In genomic region chr18:32956591-32957310, GRCh38 we compare ENCODE assay signal across 14 cellular contexts.
DNase-seq lines count a peak whose midpoint lies in the region; ATAC-seq, FAIRE-seq and TF ChIP-seq lines count a peak whose summit lies in the region.
"Had no signal": no experiment of that assay in that cellular context is flagged by ENCODE, and none has a peak within 500 bp of the region (broad histone marks: within the 10 kb centered on the region; RNA-seq: fewer than 3 reads in every experiment).

No MANE protein-coding gene starts in this region.

- no CpG with 5 or more reads among the region's 3 CpGs for WGBS in mesenchymal stem cell
- WGBS in gastroesophageal sphincter (ENCODE audit: low coverage in 1 of 2), 2 donors = 0 to 21% methylated on average over 1 to 3 of the region's 3 CpGs

- peak overlapping the region; percentile 73 for H3K27ac ChIP-seq in ACC112 (ENCODE audit: low read depth, low read length)
- no peak overlapping the region for H3K27ac ChIP-seq in mesenchymal stem cell (ENCODE audit: low read length, poor library complexity, severe bottlenecking)
- no peak overlapping the region for H3K27ac ChIP-seq in PC-3 (ENCODE audit: low read length)
- H3K27ac ChIP-seq in CD4-positive, alpha-beta memory T cell (ENCODE audit: low read depth, low read length) = no peak overlapping the region
- no peak overlapping the region for H3K27ac ChIP-seq in gastroesophageal sphincter

- H3K4me1 ChIP-seq in ACC112 (ENCODE audit: control insufficient read depth, insufficient read depth, low read length, unreplicated experiment) (peaks cover 12% of the 10 kb centered on the region), mesenchymal stem cell (ENCODE audit: control insufficient read depth, insufficient read depth, low read depth, low read length) (no peaks in the 10 kb centered on the region), PC-3 (ENCODE audit: insufficient read depth, low read length) (no peaks in the 10 kb centered on the region), gastroesophageal sphincter (no peaks in the 10 kb centered on the region)
- H3K4me1 ChIP-seq in CD4-positive, alpha-beta memory T cell (ENCODE audit: insufficient read depth, low read length) = no peaks in the 10 kb centered on the region

- H3K4me1 Mint-ChIP-seq in CD4-positive, alpha-beta memory T cell = no peaks in the 10 kb centered on the region
- H3K4me1 Mint-ChIP-seq: activated naive CD4-positive, alpha-beta T cell treated with anti-CD3 and anti-CD28 coated beads, Interleukin-2, amount 50 U/mL, for 24 hours; natural killer cell; T-cell had no signal

- intact Hi-C loops in PC-3 (cut with micrococcal nuclease) = no loop called here
- intact Hi-C loops in CD4-positive, alpha-beta memory T cell (cut with micrococcal nuclease) = no loop called here

- peak; percentile 3 for DNase-seq in MG63
- peak; percentile 62 to 75 for DNase-seq in cardiac fibroblast (ENCODE audit: low read depth in 2 of 2)
- DNase-seq in mesenchymal stem cell = peak; percentile 48
- DNase-seq in PC-3 = no peak
- DNase-seq in H54 (ENCODE audit: insufficient read length, low spot score) = no peak
- no peak for DNase-seq in CD4-positive, alpha-beta memory T cell
- DNase-seq: activated CD8-positive, alpha-beta T cell treated with anti-CD3 and anti-CD28 coated beads for 36 hours; effector CD4-positive, alpha-beta T cell; natural killer cell; stimulated activated naive CD4-positive, alpha-beta T cell treated with Interleukin-2 at 50 U/mL for 16 hours; T-cell had no signal

- H3K36me3 ChIP-seq in ACC112 (ENCODE audit: insufficient read depth, low read length) (no peaks in the 10 kb centered on the region), MG63 (no peaks in the 10 kb centered on the region), mesenchymal stem cell (ENCODE audit: control insufficient read depth in 1 of 2, insufficient read depth in 2 of 2, low read depth in 1 of 2, low read length in 2 of 2) (no peaks in the 10 kb centered on the region), PC-3 (ENCODE audit: low read depth, low read length) (no peaks in the 10 kb centered on the region), gastroesophageal sphincter (no peaks in the 10 kb centered on the region)
- no peaks in the 10 kb centered on the region for H3K36me3 ChIP-seq in CD4-positive, alpha-beta memory T cell (ENCODE audit: insufficient read depth, low read length)

- no peak overlapping the region for H3K4me3 Mint-ChIP-seq in CD4-positive, alpha-beta memory T cell
- H3K4me3 Mint-ChIP-seq: activated CD8-positive, alpha-beta T cell treated with anti-CD3 and anti-CD28 coated beads for 36 hours; activated naive CD4-positive, alpha-beta T cell treated with anti-CD3 and anti-CD28 coated beads, Interleukin-2, amount 50 U/mL, for 24 hours; natural killer cell; T-cell had no signal

- H4K20me1 ChIP-seq in PC-3 (ENCODE audit: low read length) = no peaks in the 10 kb centered on the region

- H3K4me2 ChIP-seq in mesenchymal stem cell (ENCODE audit: low read length, poor library complexity, severe bottlenecking) = no peak overlapping the region
- no peak overlapping the region for H3K4me2 ChIP-seq in PC-3 (ENCODE audit: low read length)

- H3K4me3 ChIP-seq in ACC112 (ENCODE audit: low read depth, low read length) = peak overlapping the region; percentile 55
- no peak overlapping the region for H3K4me3 ChIP-seq in MG63
- no peak overlapping the region for H3K4me3 ChIP-seq in cardiac fibroblast (replicated peaks in 1 of 2; ENCODE audit: low read depth in 2 of 2, low read length in 2 of 2)
- H3K4me3 ChIP-seq in mesenchymal stem cell (ENCODE audit: insufficient read depth in 1 of 2, low read depth in 1 of 2, low read length in 2 of 2) = peak overlapping the region in 1 of 2 experiments; percentile 57
- no peak overlapping the region for H3K4me3 ChIP-seq in PC-3 (ENCODE audit: low read length)
- H3K4me3 ChIP-seq in CD4-positive, alpha-beta memory T cell (ENCODE audit: low read length in 2 of 2) = no peak overlapping the region
- H3K4me3 ChIP-seq in gastroesophageal sphincter = no peak overlapping the region

- no peak overlapping the region for H3K18ac ChIP-seq in mesenchymal stem cell (ENCODE audit: low read depth in 1 of 2, low read length in 2 of 2)

- H3K27me3 Mint-ChIP-seq in CD4-positive, alpha-beta memory T cell = no peaks in the 10 kb centered on the region
- H3K27me3 Mint-ChIP-seq: activated CD8-positive, alpha-beta T cell treated with anti-CD3 and anti-CD28 coated beads for 36 hours; activated naive CD4-positive, alpha-beta T cell treated with anti-CD3 and anti-CD28 coated beads, Interleukin-2, amount 50 U/mL, for 24 hours; T-cell had no signal

- no peak for ATAC-seq in PC-3
- no peak for ATAC-seq in gastroesophageal sphincter
- ATAC-seq: activated CD8-positive, alpha-beta T cell treated with anti-CD3 and anti-CD28 coated beads for 36 hours; natural killer cell; T-cell had no signal

- POLR2A ChIA-PET in PC-3 (lab: Charles Lee; ENCODE audit: unreplicated experiment) = no interaction called here
- POLR2A ChIA-PET in CD4-positive, alpha-beta memory T cell (lab: Charles Lee; ENCODE audit: partially characterized antibody) = no interaction called here

- CTCF ChIA-PET in PC-3 (lab: Charles Lee) = no interaction called here
- CTCF ChIA-PET in CD4-positive, alpha-beta memory T cell (lab: Charles Lee; ENCODE audit: partially characterized antibody) = no interaction called here

- H2BK15ac ChIP-seq in mesenchymal stem cell (ENCODE audit: low read depth, poor library complexity, severe bottlenecking) = no peak overlapping the region

- H3K9ac ChIP-seq in mesenchymal stem cell (ENCODE audit: low read length) = peak overlapping the region; percentile 85
- H3K9ac ChIP-seq in PC-3 (ENCODE audit: low read length) = no peak overlapping the region

- no peak overlapping the region for H2AK5ac ChIP-seq in mesenchymal stem cell (ENCODE audit: low read length, severe bottlenecking)

- no peak for TF ChIP-seq EP300 in gastroesophageal sphincter (IDR thresholded peaks at IDR 0.05)

- H3K4ac ChIP-seq in mesenchymal stem cell (ENCODE audit: low read depth in 1 of 2, low read length in 2 of 2) = no peak overlapping the region

- no peak overlapping the region for H3K27ac Mint-ChIP-seq in CD4-positive, alpha-beta memory T cell
- H3K27ac Mint-ChIP-seq: activated CD8-positive, alpha-beta T cell treated with anti-CD3 and anti-CD28 coated beads for 36 hours; activated naive CD4-positive, alpha-beta T cell treated with anti-CD3 and anti-CD28 coated beads, Interleukin-2, amount 50 U/mL, for 24 hours; natural killer cell; T-cell had no signal

- H2BK12ac ChIP-seq in mesenchymal stem cell (ENCODE audit: low read length in 2 of 2) = no peak overlapping the region

- no peak overlapping the region for H4K8ac ChIP-seq in mesenchymal stem cell (ENCODE audit: low read length)

- TF ChIP-seq POLR2A in H54 (IDR thresholded peaks at IDR 0.05; ENCODE audit: low read depth, low read length) (no peak), gastroesophageal sphincter (IDR thresholded peaks at IDR 0.05) (no peak)

- H2AFZ ChIP-seq in ACC112 (ENCODE audit: low read length, unreplicated experiment) (no peak overlapping the region), mesenchymal stem cell (ENCODE audit: low read depth, low read length) (no peak overlapping the region), PC-3 (ENCODE audit: low read length) (no peak overlapping the region)

- no peaks in the 10 kb centered on the region for H3K9me2 ChIP-seq in PC-3 (replicated peaks; ENCODE audit: low read length)

- no peak overlapping the region for H4K91ac ChIP-seq in mesenchymal stem cell (ENCODE audit: low read length)

- H2BK120ac ChIP-seq in mesenchymal stem cell (ENCODE audit: low read depth, low read length) = no peak overlapping the region

- no peaks in the 10 kb centered on the region for H3F3A ChIP-seq in PC-3 (ENCODE audit: low read length, unreplicated experiment)

- no peak overlapping the region for H2BK5ac ChIP-seq in mesenchymal stem cell (ENCODE audit: low read depth, low read length, poor library complexity, severe bottlenecking)

- FAIRE-seq in H54 (lab: Jason Lieb, UNC) = no peak

- no peak overlapping the region for H3K23ac ChIP-seq in mesenchymal stem cell (ENCODE audit: low read length in 2 of 2)

- H3K79me2 ChIP-seq in ACC112 (ENCODE audit: control insufficient read depth, insufficient read depth, low read length, unreplicated experiment) (no peaks in the 10 kb centered on the region), PC-3 (ENCODE audit: low read length) (no peaks in the 10 kb centered on the region)

- BruUV-seq in PC-3 (replicated peaks; lab: Mats Ljungman, UMichigan) = no TSS peak

- no peaks in the 10 kb centered on the region for H3K9me3 ChIP-seq in MG63
- no peaks in the 10 kb centered on the region for H3K9me3 ChIP-seq in mesenchymal stem cell (ENCODE audit: control insufficient read depth, low read length)
- H3K9me3 ChIP-seq in PC-3 (ENCODE audit: low read length) = no peaks in the 10 kb centered on the region
- H3K9me3 ChIP-seq in CD4-positive, alpha-beta memory T cell (ENCODE audit: control insufficient read depth in 1 of 2, low read length in 2 of 2) = no peaks in the 10 kb centered on the region
- no peaks in the 10 kb centered on the region for H3K9me3 ChIP-seq in gastroesophageal sphincter

- peaks cover 2 to 14% (median 7%) of the 10 kb centered on the region in 8 donors for H3K9me3 Mint-ChIP-seq in CD4-positive, alpha-beta memory T cell

- no peaks in the 10 kb centered on the region for H3K27me3 ChIP-seq in ACC112 (ENCODE audit: insufficient read depth, low read length)
- no peaks in the 10 kb centered on the region for H3K27me3 ChIP-seq in MG63
- no peaks in the 10 kb centered on the region for H3K27me3 ChIP-seq in mesenchymal stem cell (ENCODE audit: control insufficient read depth in 1 of 2, insufficient read depth in 1 of 2, low read length in 2 of 2)
- H3K27me3 ChIP-seq in PC-3 (ENCODE audit: low read length) = no peaks in the 10 kb centered on the region
- no peaks in the 10 kb centered on the region for H3K27me3 ChIP-seq in CD4-positive, alpha-beta memory T cell (ENCODE audit: insufficient read depth, low read length)
- no peaks in the 10 kb centered on the region for H3K27me3 ChIP-seq in gastroesophageal sphincter

- TF ChIP-seq CTCF in cardiac fibroblast (IDR thresholded peaks at IDR 0.05; ENCODE audit: low read depth, low read length) (peak; percentile 63), PC-3 (conservative IDR thresholded peaks at IDR 0.05; ENCODE audit: low read depth, low read length) (no peak), gastroesophageal sphincter (IDR thresholded peaks at IDR 0.05) (no peak)

- no peaks in the 10 kb centered on the region for H3K79me1 ChIP-seq in mesenchymal stem cell (replicated peaks; ENCODE audit: low read length, poor library complexity, severe bottlenecking)

- no peaks in the 10 kb centered on the region for H3K36me3 Mint-ChIP-seq in CD4-positive, alpha-beta memory T cell
- H3K36me3 Mint-ChIP-seq: activated naive CD4-positive, alpha-beta T cell treated with anti-CD3 and anti-CD28 coated beads, Interleukin-2, amount 50 U/mL, for 24 hours; T-cell had no signal

- no peak overlapping the region for H3K14ac ChIP-seq in mesenchymal stem cell (ENCODE audit: low read length in 2 of 2)

Comparison
In these comparisons a context has a peak if more than half of its experiments do, and no peak if none do; other contexts are left out.
1. DNase-seq: peak in MG63 (single experiment), cardiac fibroblast (2 of 2) and mesenchymal stem cell (single experiment); none in PC-3 (single experiment), H54 (single experiment) and CD4-positive, alpha-beta memory T cell (0 of 5).